ENCODE assay signal across 11 cellular contexts in the genomic region with DNA sequence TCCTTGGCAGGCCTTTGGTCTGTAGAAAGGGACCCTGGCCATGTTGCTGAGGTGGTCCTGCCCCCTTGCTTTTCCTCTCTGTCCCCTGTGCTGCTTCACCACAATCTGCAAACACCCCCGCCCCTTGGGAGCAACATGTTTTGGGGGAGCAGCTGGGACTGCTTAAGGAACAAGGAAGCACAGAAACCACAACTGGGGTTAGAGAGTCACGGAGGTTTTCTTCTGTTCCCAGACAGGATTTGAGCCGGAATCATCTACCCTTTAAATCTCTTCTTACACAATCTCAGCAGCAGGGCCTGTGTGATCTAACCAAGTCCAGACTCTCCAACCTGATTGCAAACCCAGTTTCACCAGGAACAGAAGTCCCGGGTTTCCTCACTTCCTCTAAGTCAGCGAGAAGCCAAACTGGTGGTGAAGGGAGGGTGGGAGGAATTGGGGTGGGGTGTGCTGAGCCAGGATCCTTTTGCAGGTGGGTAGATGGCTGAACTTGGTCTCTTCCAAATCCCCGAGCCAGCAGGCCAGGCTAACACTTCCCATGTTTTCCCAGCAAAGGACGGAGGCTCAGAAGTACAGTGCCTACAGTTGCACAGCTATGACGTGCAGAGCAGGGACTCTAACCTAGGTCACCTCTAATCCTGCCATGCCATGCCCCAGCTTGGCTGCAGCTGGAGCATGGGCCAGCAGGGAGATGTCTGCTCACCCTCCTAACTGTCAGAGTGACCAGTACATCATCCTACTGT. TPM values are rescaled to one million over a fixed set of nuclear protein-coding genes. Genes with fewer than 3 reads are reported as not detected.
DNase-seq lines count a peak whose midpoint lies in the region; ATAC-seq and TF ChIP-seq lines count a peak whose summit lies in the region.
"Had no signal": no experiment of that assay in that cellular context is flagged by ENCODE, and none has a peak within 500 bp of the region (broad histone marks: within the 10 kb centered on the region; RNA-seq: fewer than 3 reads in every experiment).

No MANE protein-coding gene starts in this region.

- peak; percentile 62 to 69 for ATAC-seq in left cardiac atrium

- peaks cover 0 to 20% (median 6%) of the 10 kb centered on the region in 11 experiments; a peak in 7 of 22 replicates for H3K9me3 ChIP-seq in BLaER1 treated with 17β-estradiol and CSF1 and Interleukin-3, amounts not matched to agents 10 nM and 100 nM (replicated peaks in 1 of 11)
- H3K9me3 ChIP-seq in ascending aorta: no peaks in the 10 kb centered on the region
- H3K9me3 ChIP-seq: Caco-2, HAP-1 had no signal

- H3K4me3 ChIP-seq in BLaER1 treated with 17β-estradiol and CSF1 and Interleukin-3, amounts not matched to agents 10 nM and 100 nM: peak overlapping the region in 5 of 10 experiments; percentile 0 to 37 (median 19); a peak in 7 of 20 replicates
- no peak overlapping the region for H3K4me3 ChIP-seq in ascending aorta
- H3K4me3 ChIP-seq: HAP-1 had no signal

- H3K4me2 ChIP-seq in BLaER1 treated with 17β-estradiol and CSF1 and Interleukin-3, amounts not matched to agents 10 nM and 100 nM: peak overlapping the region; percentile 78 to 98 (median 87)

- intact Hi-C loops in ascending aorta (cut with DNase I): no loop called here
- intact Hi-C loops in left cardiac atrium (cut with DNase I): no loop called here

- no peak for TF ChIP-seq CTCF in ascending aorta (IDR thresholded peaks at IDR 0.05)

- peaks cover 0 to 57% (median 9%) of the 10 kb centered on the region in 11 experiments; a peak in 11 of 22 replicates for H3K36me3 ChIP-seq in BLaER1 treated with 17β-estradiol and CSF1 and Interleukin-3, amounts not matched to agents 10 nM and 100 nM
- peaks cover 0 to 7% of the 10 kb centered on the region in 2 donors for H3K36me3 ChIP-seq in ascending aorta
- H3K36me3 ChIP-seq: HAP-1 had no signal

- peaks cover 0 to 61% (median 0%) of the 10 kb centered on the region in 11 experiments; a peak in 2 of 22 replicates for H4K20me1 ChIP-seq in BLaER1 treated with 17β-estradiol and CSF1 and Interleukin-3, amounts not matched to agents 10 nM and 100 nM

- peaks cover 28 to 93% (median 79%) of the 10 kb centered on the region in 10 experiments for H3K4me1 ChIP-seq in BLaER1 treated with 17β-estradiol and CSF1 and Interleukin-3, amounts not matched to agents 10 nM and 100 nM
- peaks cover 0 to 15% of the 10 kb centered on the region in 2 donors for H3K4me1 ChIP-seq in ascending aorta
- H3K4me1 ChIP-seq: HAP-1 had no signal

- DNase-seq in ascending aorta (ENCODE audit: low spot score in 2 of 2) (no peak), left cardiac atrium (peak; percentile 49), renal cortical epithelial cell (ENCODE audit: low read depth) (peak; percentile 48), NCI-H187 (lab: John Stamatoyannopoulos, UW) (no peak), NCI-H146 treated with DMSO at 0.1 percent for 48 hours (lab: John Stamatoyannopoulos, UW; ENCODE audit: unreplicated experiment) (no peak), kidney glomerular epithelial cell (lab: John Stamatoyannopoulos, UW) (no peak), DMS153 treated with DMSO at 0.1 percent for 48 hours (lab: John Stamatoyannopoulos, UW; ENCODE audit: unreplicated experiment) (no peak)
- DNase-seq: Caco-2, NCI-H69 had no signal

- H3K27me3 ChIP-seq in BLaER1 treated with 17β-estradiol and CSF1 and Interleukin-3, amounts not matched to agents 10 nM and 100 nM: no peaks in the 10 kb centered on the region
- no peaks in the 10 kb centered on the region for H3K27me3 ChIP-seq in ascending aorta

- peak overlapping the region; percentile 63 to 88 (median 81) for H3K27ac ChIP-seq in BLaER1 treated with 17β-estradiol and CSF1 and Interleukin-3, amounts not matched to agents 10 nM and 100 nM
- peak overlapping the region; percentile 23 to 46 for H3K27ac ChIP-seq in ascending aorta

- H3K9ac ChIP-seq in BLaER1 treated with 17β-estradiol and CSF1 and Interleukin-3, amounts not matched to agents 10 nM and 100 nM: peak overlapping the region; percentile 30 to 77 (median 65); a peak in 21 of 22 replicates

RNA-seq across cellular contexts. Expression of gene SH3PXD2B, which starts 25.0 kb away (rescaled TPM):
- total RNA-seq in ascending aorta (60.8 TPM), left cardiac atrium (10 to 100 TPM in 1 of 2 donors, 1 to 10 TPM in 1; 10.0 to 15.3 TPM), renal cortical epithelial cell (8.3 and 12.9 TPM in 2 replicates)

Comparison
In these comparisons a context has a peak if more than half of its experiments do, and no peak if none do; other contexts are left out.
1. DNase-seq: peak in left cardiac atrium (single experiment) and renal cortical epithelial cell (single experiment); none in ascending aorta (0 of 2), NCI-H187 (0 of 2), NCI-H146 treated with DMSO at 0.1 percent for 48 hours (single experiment), kidney glomerular epithelial cell (single experiment) and DMS153 treated with DMSO at 0.1 percent for 48 hours (single experiment).